Comparison of ENCODE assay signal across 8 cellular contexts in genomic region chr13:22114630-22115311, GRCh38.
DNase-seq lines count a peak whose midpoint lies in the region; ATAC-seq and TF ChIP-seq lines count a peak whose summit lies in the region.

No MANE protein-coding gene starts in this region.

- peak; percentile 14 for DNase-seq in stimulated activated CD4-positive, alpha-beta T cell treated with anti-CD3 and anti-CD28 coated beads, Interleukin-15, amount 100 ng/mL, for 24 hours
- DNase-seq in stimulated activated CD4-positive, alpha-beta T cell treated with anti-CD3 and anti-CD28 coated beads, Interleukin-1b, Interleukin-23, amount 100 ng/mL, for 48 hours = no peak
- DNase-seq in NOMO-1 (lab: John Stamatoyannopoulos, UW; ENCODE audit: unreplicated experiment in 2 of 2) = peak; percentile 82 to 94
- no peak for DNase-seq in cerebellum (ENCODE audit: low spot score)
- DNase-seq in foreskin fibroblast = no peak
- no peak for DNase-seq in NCI-H2081 (lab: John Stamatoyannopoulos, UW)

- TF ChIP-seq EP300 in gastroesophageal sphincter (IDR thresholded peaks at IDR 0.05) = no peak

- no peaks in the 10 kb centered on the region for H3K36me3 ChIP-seq in gastroesophageal sphincter

- WGBS in gastroesophageal sphincter (ENCODE audit: low coverage in 1 of 2), 2 donors = 67 to 74% methylated on average over 5 to 6 of the region's 9 CpGs

- H3K27ac ChIP-seq in gastroesophageal sphincter = no peak overlapping the region

- no peaks in the 10 kb centered on the region for H3K4me1 ChIP-seq in gastroesophageal sphincter

- TF ChIP-seq CTCF in gastroesophageal sphincter (IDR thresholded peaks at IDR 0.05) = no peak
- no peak for TF ChIP-seq CTCF in foreskin fibroblast (IDR thresholded peaks at IDR 0.05; ENCODE audit: low read depth, low read length)

- no peak for TF ChIP-seq POLR2A in gastroesophageal sphincter (IDR thresholded peaks at IDR 0.05)

- H3K9me3 ChIP-seq in gastroesophageal sphincter = no peaks in the 10 kb centered on the region

- peak; percentile 86 for ATAC-seq in HG02763 (IDR thresholded peaks at IDR 0.05; ENCODE audit: unreplicated experiment)
- ATAC-seq in gastroesophageal sphincter = peak; percentile 61

- no peak overlapping the region for H3K4me3 ChIP-seq in gastroesophageal sphincter
- H3K4me3 ChIP-seq in foreskin fibroblast (ENCODE audit: low read depth in 1 of 2, low read length in 2 of 2) = no peak overlapping the region

- H3K27me3 ChIP-seq in gastroesophageal sphincter = no peaks in the 10 kb centered on the region

Comparison
In these comparisons a context has a peak if more than half of its experiments do, and no peak if none do; other contexts are left out.
1. DNase-seq: peak in stimulated activated CD4-positive, alpha-beta T cell treated with anti-CD3 and anti-CD28 coated beads, Interleukin-15, amount 100 ng/mL, for 24 hours (single experiment) and NOMO-1 (2 of 2); none in stimulated activated CD4-positive, alpha-beta T cell treated with anti-CD3 and anti-CD28 coated beads, Interleukin-1b, Interleukin-23, amount 100 ng/mL, for 48 hours (single experiment), cerebellum (single experiment), foreskin fibroblast (0 of 2) and NCI-H2081 (0 of 2).